Comparison of ENCODE assay signal across 22 cellular contexts in genomic region chr1:192010406-192010805, GRCh38.
DNase-seq lines count a peak whose midpoint lies in the region; ATAC-seq and TF ChIP-seq lines count a peak whose summit lies in the region.
"Had no signal": no experiment of that assay in that cellular context is flagged by ENCODE, and none has a peak within 500 bp of the region (broad histone marks: within the 10 kb centered on the region; RNA-seq: fewer than 3 reads in every experiment).

No MANE protein-coding gene starts in this region.

- dilution Hi-C loops in IMR-90 (cut with HindIII; ENCODE audit: low sequenced_read_pairs, unreplicated experiment) = no loop called here

- no peak overlapping the region for H3K9ac ChIP-seq in IMR-90 (ENCODE audit: low read depth, low read length)

- no peak for TF ChIP-seq RAD21 in IMR-90 (IDR thresholded peaks at IDR 0.05; ENCODE audit: low read length)

- H4K5ac ChIP-seq in IMR-90 (ENCODE audit: low read depth, low read length) = no peak overlapping the region; the same call in 1 of the 2 replicates

- peak; percentile 76 for ATAC-seq in IMR-90 (ENCODE audit: low read depth)
- no peak for ATAC-seq in HG03460 (IDR thresholded peaks at IDR 0.05; ENCODE audit: unreplicated experiment)
- ATAC-seq: activated T-cell treated with anti-CD3 and anti-CD28 coated beads, Interleukin-2, amount 50 U/mL, for 4 hours; PC-3; psoas muscle had no signal

- H3K27me3 ChIP-seq in ACC112 (ENCODE audit: insufficient read depth, low read length) (no peaks in the 10 kb centered on the region), IMR-90 (ENCODE audit: control insufficient read depth, insufficient read depth, low read length) (no peaks in the 10 kb centered on the region)
- H3K27me3 ChIP-seq: esophagus muscularis mucosa, vagina had no signal

- no peaks in the 10 kb centered on the region for H4K20me1 ChIP-seq in IMR-90 (ENCODE audit: insufficient read depth, low read length)

- WGBS in IMR-90 (ENCODE audit: extremely low coverage in 2 of 2, insufficient read length in 1 of 2), 2 experiments = no CpG with 5 or more reads among the region's 1 CpG

- H3K9me1 ChIP-seq in IMR-90 (ENCODE audit: insufficient read depth, low read length) = no peaks in the 10 kb centered on the region; the same call in 1 of the 2 replicates

- H2BK5ac ChIP-seq in IMR-90 (ENCODE audit: low read depth, low read length, poor library complexity, severe bottlenecking) = peak overlapping the region; percentile 88

- H3K4me1 ChIP-seq in ACC112 (ENCODE audit: control insufficient read depth, insufficient read depth, low read length, unreplicated experiment) (no peaks in the 10 kb centered on the region), IMR-90 (ENCODE audit: control insufficient read depth, insufficient read depth, low read length) (0 out of 2 replicates have a peak, but pooled peaks cover 5% of the 10 kb centered on the region)
- H3K4me1 ChIP-seq: esophagus muscularis mucosa, left ventricle myocardium inferior, psoas muscle, vagina had no signal

- in situ Hi-C loops in IMR-90 (cut with MboI; ENCODE audit: low sequenced_read_pairs) = no loop called here

- no peak for TF ChIP-seq CTCF in IMR-90 (conservative IDR thresholded peaks at IDR 0.05; ENCODE audit: low read depth, low read length)

- H2AK9ac ChIP-seq in IMR-90 (replicated peaks; ENCODE audit: low read depth, low read length, poor library complexity) = no peak overlapping the region

- POLR2A ChIA-PET in IMR-90 (lab: Charles Lee; ENCODE audit: unreplicated experiment) = no interaction called here

- H2BK15ac ChIP-seq in IMR-90 (ENCODE audit: low read depth, low read length) = no peak overlapping the region

- no peak overlapping the region for H4K8ac ChIP-seq in IMR-90 (ENCODE audit: low read depth in 2 of 2, low read length in 2 of 2)

- CTCF ChIA-PET in IMR-90 (lab: Yijun Ruan, JAX) = no interaction called here

- H3K36me3 ChIP-seq in ACC112 (ENCODE audit: insufficient read depth, low read length) = no peaks in the 10 kb centered on the region
- H3K36me3 ChIP-seq in IMR-90 (ENCODE audit: control insufficient read depth, insufficient read depth, low read length) = no peaks in the 10 kb centered on the region
- H3K36me3 ChIP-seq: esophagus muscularis mucosa, left ventricle myocardium inferior, vagina had no signal

- no peak overlapping the region; the same call in 1 of the 2 replicates for H3K4me2 ChIP-seq in IMR-90 (ENCODE audit: low read depth, low read length)

- BruUV-seq in IMR-90 (replicated peaks; lab: Mats Ljungman, UMichigan) = no TSS peak

- H3K79me1 ChIP-seq in IMR-90 (ENCODE audit: low read depth in 1 of 2, low read length in 2 of 2) = no peaks in the 10 kb centered on the region

- H2AFZ ChIP-seq in ACC112 (ENCODE audit: low read length, unreplicated experiment) = peak overlapping the region; percentile 81
- H2AFZ ChIP-seq in IMR-90 (replicated peaks; ENCODE audit: low read length, poor library complexity) = no peak overlapping the region

- H2AK5ac ChIP-seq in IMR-90 (ENCODE audit: low read depth, low read length) = no peak overlapping the region

- no peak overlapping the region for H4K91ac ChIP-seq in IMR-90 (ENCODE audit: insufficient read depth, low read depth, low read length)

- H3K4ac ChIP-seq in IMR-90 (ENCODE audit: low read depth, low read length) = no peak overlapping the region

- intact Hi-C loops in IMR-90 (cut with micrococcal nuclease) = no loop called here

- H3K14ac ChIP-seq in IMR-90 (replicated peaks; ENCODE audit: low read depth, low read length) = no peak overlapping the region

- H3K4me3 ChIP-seq in ACC112 (ENCODE audit: low read depth, low read length) = no peak overlapping the region
- no peak overlapping the region for H3K4me3 ChIP-seq in IMR-90 (ENCODE audit: insufficient read depth, low read depth, low read length)
- H3K4me3 ChIP-seq: esophagus muscularis mucosa, left ventricle myocardium inferior, psoas muscle, vagina had no signal

- no peak overlapping the region for H3K27ac ChIP-seq in ACC112 (ENCODE audit: low read depth, low read length)
- peak overlapping the region; percentile 70; the same call in 1 of the 2 replicates for H3K27ac ChIP-seq in IMR-90 (ENCODE audit: insufficient read depth, low read length)
- H3K27ac ChIP-seq: esophagus muscularis mucosa, left ventricle myocardium inferior, psoas muscle, vagina had no signal

- H3K18ac ChIP-seq in IMR-90 (ENCODE audit: low read depth, low read length) = no peak overlapping the region

- H2BK20ac ChIP-seq in IMR-90 (ENCODE audit: low read depth, low read length) = no peak overlapping the region

- H2BK120ac ChIP-seq in IMR-90 (ENCODE audit: low read depth, low read length) = no peak overlapping the region

- no peaks in the 10 kb centered on the region for H3K9me3 ChIP-seq in IMR-90 (ENCODE audit: control insufficient read depth, insufficient read depth, low read length)
- H3K9me3 ChIP-seq: esophagus muscularis mucosa, psoas muscle, vagina had no signal

- no peak overlapping the region for H3K56ac ChIP-seq in IMR-90 (ENCODE audit: extremely low read depth, insufficient read depth, low read length)

- TF ChIP-seq POLR2A in IMR-90 (IDR thresholded peaks at IDR 0.05; ENCODE audit: low read depth, low read length) = no peak

- no peaks in the 10 kb centered on the region for H3K79me2 ChIP-seq in ACC112 (ENCODE audit: control insufficient read depth, insufficient read depth, low read length, unreplicated experiment)

- H3K23ac ChIP-seq in IMR-90 (ENCODE audit: low read depth, low read length) = no peak overlapping the region

- DNase-seq in IMR-90 (peak; percentile 81), amniotic epithelial cell (ENCODE audit: low read depth) (peak; percentile 58), iris pigment epithelial cell (ENCODE audit: low read depth) (peak; percentile 25), CD1c-positive myeloid dendritic cell (ENCODE audit: extremely low spot score) (no peak), NCI-H2227 treated with DMSO at 0.1 percent for 48 hours (lab: John Stamatoyannopoulos, UW) (no peak), UCSD-AML1 (lab: John Stamatoyannopoulos, UW; ENCODE audit: unreplicated experiment) (no peak)
- DNase-seq: activated CD4-positive, alpha-beta T cell treated with anti-CD3 and anti-CD28 coated beads, Interleukin-2, amount 10 ng/mL, durations not matched to agents 24 days and 14 days; activated naive CD4-positive, alpha-beta T cell treated with Interleukin-2 at 50 U/mL for 16 hours; activated T-cell treated with anti-CD3 and anti-CD28 coated beads, Interleukin-2, amount 50 U/mL, for 4 hours; amniotic stem cell; H7; left ventricle myocardium inferior; NCI-H1417; NCI-H446 treated with DMSO at 0.1 percent for 48 hours; NCI-H82; nucleus accumbens; PC-3; psoas muscle had no signal

TF ChIP-seq in IMR-90, 13 proteins besides CTCF, POLR2A, EP300 and RAD21:
- TF ChIP-seq ELK1 (IDR thresholded peaks at IDR 0.05; ENCODE audit: borderline replicate concordance, low read depth, low read length) = no peak
- peak; percentile 80 for TF ChIP-seq BHLHE40 (IDR thresholded peaks at IDR 0.05; ENCODE audit: low read depth, low read length)
- TF ChIP-seq SMC3 (IDR thresholded peaks at IDR 0.05; ENCODE audit: low read depth, low read length) = no peak
- no peak for TF ChIP-seq CHD1 (IDR thresholded peaks at IDR 0.05; ENCODE audit: low read depth, low read length)
- no peak for TF ChIP-seq NFE2L2 (IDR thresholded peaks at IDR 0.05; ENCODE audit: low read depth, low read length)
- TF ChIP-seq MAZ (IDR thresholded peaks at IDR 0.05; ENCODE audit: borderline replicate concordance, low read depth, low read length) = no peak
- 0 out of 2 replicates have a peak, but pooled peaks have one; percentile 13 for TF ChIP-seq CEBPB (IDR thresholded peaks at IDR 0.05; ENCODE audit: low read depth, low read length)

Comparison
In these comparisons a context has a peak if more than half of its experiments do, and no peak if none do; other contexts are left out.
1. DNase-seq: peak in IMR-90 (single experiment), amniotic epithelial cell (single experiment) and iris pigment epithelial cell (single experiment); none in CD1c-positive myeloid dendritic cell (single experiment), NCI-H2227 treated with DMSO at 0.1 percent for 48 hours (single experiment) and UCSD-AML1 (single experiment).